Comparison of ENCODE assay signal across 8 cellular contexts in the genomic region with DNA sequence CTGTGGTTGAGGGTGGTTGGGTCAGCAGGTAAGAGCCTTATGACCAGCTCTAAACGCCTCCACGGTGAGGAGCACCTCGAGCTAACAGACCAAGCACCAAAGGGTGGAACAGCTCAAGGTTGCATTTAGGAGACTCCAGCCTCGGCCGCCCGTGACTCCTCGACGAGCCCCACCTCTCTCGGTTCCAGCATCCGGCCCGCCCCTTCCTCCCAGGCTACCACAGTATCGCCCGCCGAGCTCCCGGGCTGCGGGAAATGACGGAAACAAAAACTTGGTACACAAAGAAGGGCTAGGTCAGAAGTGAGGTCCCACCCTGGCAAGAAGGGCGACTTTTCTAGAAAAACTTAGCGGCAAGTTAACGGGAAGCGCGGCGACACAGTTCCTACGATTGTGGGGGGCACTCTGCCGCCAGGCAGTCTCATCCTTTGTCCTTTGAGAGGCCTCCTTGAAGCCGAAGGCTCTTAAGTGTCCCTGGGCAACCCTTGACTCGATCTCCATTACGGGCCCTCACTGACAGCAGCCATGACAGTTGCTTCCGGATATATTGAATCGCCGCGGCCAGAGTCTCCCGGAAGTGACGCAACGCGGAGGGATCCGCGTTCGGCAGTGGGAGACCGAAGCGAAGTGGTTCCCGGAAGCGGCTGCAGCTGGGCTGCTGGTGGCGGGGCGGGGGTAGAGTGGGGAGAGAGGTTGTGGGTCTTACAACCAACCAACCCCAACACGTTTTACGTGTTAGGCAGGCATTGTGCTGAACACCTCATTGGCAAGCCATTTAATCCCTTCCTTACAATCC. TPM values are rescaled to one million over a fixed set of nuclear protein-coding genes. Genes with fewer than 3 reads are reported as not detected.
A peak's percentile ranks its signal among the peaks of the same experiment; 100 is the strongest.
DNase-seq lines count a peak whose midpoint lies in the region; TF ChIP-seq lines count a peak whose summit lies in the region.

No MANE protein-coding gene starts in this region.

- H3K36me3 ChIP-seq in vagina: no peaks in the 10 kb centered on the region

- in situ Hi-C loops in SK-MEL-5 (cut with HindIII; ENCODE audit: low pct_unique_long_range_greater_than_20kb, low sequenced_read_pairs): no loop called here

- H3K4me1 ChIP-seq in vagina: peaks cover 5% of the 10 kb centered on the region

- CTCF ChIA-PET in activated naive CD4-positive, alpha-beta T cell treated with anti-CD3 and anti-CD28 coated beads for 36 hours (lab: Charles Lee): interaction anchor here (0.7 to 2.0 kb wide), 4 partner anchors 40 to 396 kb away, joined by 3 to 14 read pairs (median 4); a partner anchor contains a TSS

- peak; percentile 89 for DNase-seq in GM04504 (ENCODE audit: low read depth)
- peak; percentile 90 for DNase-seq in HFFc6
- peak; percentile 99 for DNase-seq in NB4 (ENCODE audit: low read depth)
- peak; percentile 85 for DNase-seq in SK-MEL-5 (ENCODE audit: low read depth, low spot score)
- DNase-seq in activated naive CD4-positive, alpha-beta T cell treated with anti-CD3 and anti-CD28 coated beads for 36 hours: peak; percentile 95
- DNase-seq in globus pallidus (ENCODE audit: low spot score): peak; percentile 86
- peak; percentile 91 for DNase-seq in putamen (ENCODE audit: low spot score)
- DNase-seq in vagina (ENCODE audit: extremely low spot score in 2 of 2): peak in 1 of 2 donors; percentile 88

- peaks cover 9% of the 10 kb centered on the region for H3K27me3 Mint-ChIP-seq in HFFc6 (ENCODE audit: insufficient read depth)
- peaks cover 13% of the 10 kb centered on the region for H3K27me3 Mint-ChIP-seq in activated naive CD4-positive, alpha-beta T cell treated with anti-CD3 and anti-CD28 coated beads for 36 hours (ENCODE audit: low read depth)

- intact Hi-C loops in activated naive CD4-positive, alpha-beta T cell treated with anti-CD3 and anti-CD28 coated beads for 36 hours (cut with micrococcal nuclease): loop anchor here (1.0 to 2.0 kb wide), 6 partner anchors 27 to 396 kb away; a partner anchor contains a TSS
- intact Hi-C loops in vagina (cut with DNase I): loop anchor here (2.0 kb wide), 1 partner anchor 41 kb away; a partner anchor contains a TSS

- peak overlapping the region; percentile 82 for H3K27ac ChIP-seq in vagina

- TF ChIP-seq POLR2A in NB4 (IDR thresholded peaks at IDR 0.05; ENCODE audit: extremely low read depth, insufficient read length) (peak; percentile 90), vagina (IDR thresholded peaks at IDR 0.05) (no peak)

- no peaks in the 10 kb centered on the region for H3K9me3 ChIP-seq in vagina

- peak overlapping the region; percentile 94 for H3K4me3 Mint-ChIP-seq in HFFc6
- peak overlapping the region; percentile 92 for H3K4me3 Mint-ChIP-seq in activated naive CD4-positive, alpha-beta T cell treated with anti-CD3 and anti-CD28 coated beads for 36 hours

- H3K4me3 ChIP-seq in NB4 (ENCODE audit: low read depth, low read length): peak overlapping the region; percentile 88
- H3K4me3 ChIP-seq in vagina: peak overlapping the region; percentile 73

- peaks cover 13% of the 10 kb centered on the region for H3K4me1 Mint-ChIP-seq in HFFc6 (ENCODE audit: low read depth)
- H3K4me1 Mint-ChIP-seq in activated naive CD4-positive, alpha-beta T cell treated with anti-CD3 and anti-CD28 coated beads for 36 hours (ENCODE audit: low read depth): peaks cover 5% of the 10 kb centered on the region

- 0 out of 2 replicates have a peak, but pooled peaks cover 9% of the 10 kb centered on the region for H3K9me3 Mint-ChIP-seq in HFFc6
- no peaks in the 10 kb centered on the region for H3K9me3 Mint-ChIP-seq in activated naive CD4-positive, alpha-beta T cell treated with anti-CD3 and anti-CD28 coated beads for 36 hours

- peak overlapping the region; percentile 98 for H3K27ac Mint-ChIP-seq in HFFc6
- H3K27ac Mint-ChIP-seq in activated naive CD4-positive, alpha-beta T cell treated with anti-CD3 and anti-CD28 coated beads for 36 hours: peak overlapping the region; percentile 98

- TF ChIP-seq CTCF in HFFc6 (IDR thresholded peaks at IDR 0.05) (no peak), NB4 (IDR thresholded peaks at IDR 0.05; ENCODE audit: low read depth, low read length) (no peak), vagina (IDR thresholded peaks at IDR 0.05) (no peak)

- no peaks in the 10 kb centered on the region for H3K27me3 ChIP-seq in vagina

- H3K36me3 Mint-ChIP-seq in HFFc6 (ENCODE audit: low read depth): no peaks in the 10 kb centered on the region
- H3K36me3 Mint-ChIP-seq in activated naive CD4-positive, alpha-beta T cell treated with anti-CD3 and anti-CD28 coated beads for 36 hours (ENCODE audit: low read depth): peaks cover 10% of the 10 kb centered on the region

RNA-seq across cellular contexts. Expression of a gene that starts 40.2 kb away (rescaled TPM):
- 1 to 10 TPM; 4.0 to 6.5 (median 5.3) TPM for total RNA-seq in HFFc6 (2021; fragmentation: NEBNext Ultra II Directional; extraction: Animal tissue kit (Norgen Biotek cat#: 25700))
- 15.8 and 17.3 TPM in 2 replicates for total RNA-seq in SK-MEL-5 (2014; rRNA removed; shearing (Covaris generic))
- polyA plus RNA-seq in SK-MEL-5 (2015; cell fraction: cytosol; rRNA removed): 3.2 and 5.7 TPM in 2 replicates
- 40.5 and 43.6 TPM in 2 replicates for polyA plus RNA-seq in SK-MEL-5 (2015; cell fraction: nucleus; rRNA removed)
- 10 to 100 TPM; 10.7 to 12.1 TPM for total RNA-seq in activated naive CD4-positive, alpha-beta T cell treated with anti-CD3 and anti-CD28 coated beads for 36 hours
- total RNA-seq in vagina: 12.5 TPM

RNA-seq across cellular contexts. Expression of a gene that starts 46.5 kb away (rescaled TPM):
- total RNA-seq in HFFc6 (2021; fragmentation: NEBNext Ultra II Directional; extraction: Animal tissue kit (Norgen Biotek cat#: 25700)): 1 to 10 TPM; 2.8 to 3.8 (median 3.2) TPM
- 4.7 and 5.2 TPM in 2 replicates for total RNA-seq in SK-MEL-5 (2014; rRNA removed; shearing (Covaris generic))
- 3.8 and 8.2 TPM in 2 replicates for polyA plus RNA-seq in SK-MEL-5 (2015; cell fraction: cytosol; rRNA removed)
- 8.6 and 10.4 TPM in 2 replicates for polyA plus RNA-seq in SK-MEL-5 (2015; cell fraction: nucleus; rRNA removed)
- total RNA-seq in activated naive CD4-positive, alpha-beta T cell treated with anti-CD3 and anti-CD28 coated beads for 36 hours: 1 to 10 TPM; 3.2 to 3.6 TPM
- 6.9 TPM for total RNA-seq in vagina
